ENCODE assay signal across 28 cellular contexts in genomic region chr5:153530357-153531143, GRCh38. TPM values are rescaled to one million over a fixed set of nuclear protein-coding genes. Genes with fewer than 3 reads are reported as not detected.
"Had no signal": no experiment of that assay in that cellular context is flagged by ENCODE, and none has a peak within 500 bp of the region (broad histone marks: within the 10 kb centered on the region; RNA-seq: fewer than 3 reads in every experiment).

No MANE protein-coding gene starts in this region.

- DNase-seq: activated CD4-positive, alpha-beta memory T cell treated with anti-CD3 and anti-CD28 coated beads, Interleukin-2, amount 10 ng/mL, durations not matched to agents 7 days and 5 days; activated CD4-positive, alpha-beta T cell treated with anti-CD3 and anti-CD28 coated beads for 36 hours; activated CD4-positive, alpha-beta T cell treated with anti-CD3 and anti-CD28 coated beads, Interleukin-2, amount 10 ng/mL, durations not matched to agents 7 days and 5 days; activated CD4-positive, alpha-beta T cell treated with anti-CD3 and anti-CD28 coated beads, Interleukin-2, amount 50 U/mL, for 4 hours; activated CD4-positive, CD25-positive, alpha-beta regulatory T cell; activated CD4-positive, CD25-positive, alpha-beta regulatory T cell treated with anti-CD3 and anti-CD28 coated beads, Interleukin-2, amount 50 U/mL, for 72 hours; activated CD8-positive, alpha-beta memory T cell treated with anti-CD3 and anti-CD28 coated beads, Interleukin-2, amount 50 U/mL, for 48 hours; activated gamma-delta T cell; activated naive CD4-positive, alpha-beta T cell; activated naive CD4-positive, alpha-beta T cell treated with anti-CD3 and anti-CD28 coated beads, Interleukin-2, amount 10 ng/mL, durations not matched to agents 7 days and 5 days; activated naive CD8-positive, alpha-beta T cell treated with anti-CD3 and anti-CD28 coated beads, Interleukin-2, amount 10 ng/mL, durations not matched to agents 7 days and 5 days; activated T-cell treated with anti-CD3 and anti-CD28 coated beads for 4 hours; activated T-cell treated with anti-CD3 and anti-CD28 coated beads, Interleukin-2, amount 50 U/mL, for 24 hours; activated T-cell treated with anti-CD3 and anti-CD28 coated beads, Interleukin-2, amount 50 U/mL, for 72 hours; dorsolateral prefrontal cortex; effector memory CD4-positive, alpha-beta T cell; endodermal cell; gastrocnemius medialis; glutamatergic neuron; heart left ventricle; T-helper 2 cell had no signal

- H3K27ac ChIP-seq: ascending aorta, breast epithelium, coronary artery, dorsolateral prefrontal cortex, foreskin keratinocyte, gastrocnemius medialis, heart left ventricle had no signal

- H3K27me3 ChIP-seq: ascending aorta, breast epithelium, dorsolateral prefrontal cortex, foreskin keratinocyte, gastrocnemius medialis, heart left ventricle had no signal

- H3K36me3 ChIP-seq: ascending aorta, breast epithelium, gastrocnemius medialis, heart left ventricle had no signal

- ATAC-seq: activated CD4-positive, alpha-beta T cell treated with anti-CD3 and anti-CD28 coated beads for 36 hours; activated naive CD4-positive, alpha-beta T cell treated with anti-CD3 and anti-CD28 coated beads, Interleukin-2, amount 50 U/mL, for 72 hours; activated T-cell treated with anti-CD3 and anti-CD28 coated beads, Interleukin-2, amount 50 U/mL, for 72 hours; esophagus mucosa; foreskin keratinocyte; gastrocnemius medialis had no signal

- H3K4me1 ChIP-seq: breast epithelium, gastrocnemius medialis, heart left ventricle had no signal

- H3K9me3 ChIP-seq: ascending aorta, breast epithelium, gastrocnemius medialis, heart left ventricle had no signal

- H3K4me3 ChIP-seq: ascending aorta, breast epithelium, coronary artery, dorsolateral prefrontal cortex, gastrocnemius medialis, heart left ventricle had no signal

RNA-seq across cellular contexts. Expression of gene GRIA1, which starts 40.1 kb away (rescaled TPM):
- total RNA-seq: activated CD4-positive, alpha-beta memory T cell treated with anti-CD3 and anti-CD28 coated beads, Interleukin-2, amount 10 ng/mL, durations not matched to agents 7 days and 5 days; activated CD4-positive, alpha-beta T cell treated with anti-CD3 and anti-CD28 coated beads for 36 hours; activated CD4-positive, alpha-beta T cell treated with anti-CD3 and anti-CD28 coated beads, Interleukin-2, amount 10 ng/mL, durations not matched to agents 7 days and 5 days; activated naive CD4-positive, alpha-beta T cell treated with anti-CD3 and anti-CD28 coated beads, Interleukin-2, amount 50 U/mL, for 72 hours; activated naive CD8-positive, alpha-beta T cell treated with anti-CD3 and anti-CD28 coated beads, Interleukin-2, amount 10 ng/mL, durations not matched to agents 7 days and 5 days; activated T-cell treated with anti-CD3 and anti-CD28 coated beads, Interleukin-2, amount 50 U/mL, for 72 hours; epithelial cell of proximal tubule; esophagus mucosa had no signal
